ENCODE assay signal across 7 cellular contexts in the genomic region with DNA sequence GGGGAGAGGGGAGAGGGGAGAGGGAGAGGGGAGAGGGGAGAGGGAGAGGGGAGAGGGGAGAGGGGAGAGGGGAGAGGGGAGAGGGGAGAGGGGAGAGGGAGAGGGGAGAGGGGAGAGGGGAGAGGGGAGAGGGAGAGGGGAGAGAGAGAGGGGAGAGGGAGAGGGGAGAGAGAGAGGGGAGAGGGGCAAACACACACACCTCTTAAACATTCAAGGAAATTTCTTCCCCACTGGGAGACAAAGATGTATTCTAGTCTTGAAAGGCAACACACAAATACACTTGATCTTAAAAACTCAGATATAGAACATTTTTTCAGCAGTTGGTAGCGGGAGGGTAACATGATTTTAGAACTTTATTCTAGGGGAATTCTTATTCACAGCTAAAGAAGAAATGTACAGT. TPM values are rescaled to one million over a fixed set of nuclear protein-coding genes. Genes with fewer than 3 reads are reported as not detected.
DNase-seq lines count a peak whose midpoint lies in the region; ATAC-seq and TF ChIP-seq lines count a peak whose summit lies in the region.
"Not testable (repeated sequence)": the region's sequence is repeated elsewhere in the genome, so short reads cannot be mapped to it uniquely, and the experiment has no call there.

No MANE protein-coding gene starts in this region.

- H3K4me2 ChIP-seq in OCI-LY7 (ENCODE audit: low read length), result not testable (repeated sequence)

- POLR2A ChIA-PET in CD8-positive, alpha-beta memory T cell (lab: Charles Lee), result not testable (repeated sequence)
- POLR2A ChIA-PET in OCI-LY7 (lab: Charles Lee), result interaction anchor here (0.7 to 1.4 kb wide), 2 partner anchors 15 to 89 kb away, joined by 3 to 6 read pairs; no protein-coding TSS in a partner anchor
- POLR2A ChIA-PET in naive thymus-derived CD4-positive, alpha-beta T cell (lab: Charles Lee), result interaction anchor here (1.5 kb wide), 1 partner anchor 42 kb away, joined by 3 read pairs; no protein-coding TSS in a partner anchor

- H3K9me3 ChIP-seq in CD8-positive, alpha-beta memory T cell (ENCODE audit: low read length); OCI-LY7 (ENCODE audit: low read length); naive thymus-derived CD4-positive, alpha-beta T cell (ENCODE audit: control insufficient read depth in 2 of 3, low read length in 3 of 3): not testable (repeated sequence)

- peak overlapping the region in 5 of 7 donors; percentile 8 to 39 (median 22) for H3K4me3 Mint-ChIP-seq in CD8-positive, alpha-beta memory T cell
- not testable (repeated sequence) for H3K4me3 Mint-ChIP-seq in T-helper 2 cell treated with Interferon-gamma antibody and Interleukin-4, amounts not matched to agents 5 μg/mL and 100 μg/mL, for 36 hours; activated naive CD8-positive, alpha-beta T cell treated with anti-CD3 and anti-CD28 coated beads, Interleukin-2, amount 50 U/mL, for 24 hours; naive thymus-derived CD4-positive, alpha-beta T cell
- H3K4me3 Mint-ChIP-seq in activated T-cell treated with anti-CD3 and anti-CD28 coated beads, Interleukin-2, amount 50 U/mL, for 72 hours, result peak overlapping the region in 1 of 2 donors; percentile 44

- not testable (repeated sequence) for ATAC-seq in activated T-cell treated with anti-CD3 and anti-CD28 coated beads, Interleukin-2, amount 50 U/mL, for 72 hours (replicated peaks in 1 of 2); activated naive CD8-positive, alpha-beta T cell treated with anti-CD3 and anti-CD28 coated beads, Interleukin-2, amount 50 U/mL, for 24 hours; naive thymus-derived CD4-positive, alpha-beta T cell

- H3K4me1 ChIP-seq in CD8-positive, alpha-beta memory T cell (ENCODE audit: insufficient read depth, low read length), result peaks cover 72% of the 10 kb centered on the region
- H3K4me1 ChIP-seq in OCI-LY7 (ENCODE audit: insufficient read depth, low read length, poor library complexity, severe bottlenecking), result peaks cover 66% of the 10 kb centered on the region
- H3K4me1 ChIP-seq in naive thymus-derived CD4-positive, alpha-beta T cell (ENCODE audit: control insufficient read depth in 2 of 2, insufficient read depth in 2 of 2, low read length in 2 of 2), result peaks cover 57 to 73% of the 10 kb centered on the region in 2 donors

- not testable (repeated sequence) for H2AFZ ChIP-seq in OCI-LY7 (ENCODE audit: low read length)

- peaks cover 83 to 86% (median 86%) of the 10 kb centered on the region in 3 donors for H3K4me1 Mint-ChIP-seq in CD8-positive, alpha-beta memory T cell
- peaks cover 77% of the 10 kb centered on the region for H3K4me1 Mint-ChIP-seq in T-helper 2 cell treated with Interferon-gamma antibody and Interleukin-4, amounts not matched to agents 5 μg/mL and 100 μg/mL, for 36 hours (ENCODE audit: low read depth)
- peaks cover 84% of the 10 kb centered on the region for H3K4me1 Mint-ChIP-seq in activated T-cell treated with anti-CD3 and anti-CD28 coated beads, Interleukin-2, amount 50 U/mL, for 72 hours (ENCODE audit: low read depth)
- peaks cover 83% of the 10 kb centered on the region for H3K4me1 Mint-ChIP-seq in activated naive CD8-positive, alpha-beta T cell treated with anti-CD3 and anti-CD28 coated beads, Interleukin-2, amount 50 U/mL, for 24 hours
- H3K4me1 Mint-ChIP-seq in naive thymus-derived CD4-positive, alpha-beta T cell, result peaks cover 53 to 86% (median 83%) of the 10 kb centered on the region in 7 donors

- intact Hi-C loops in OCI-LY7 (cut with micrococcal nuclease; ENCODE audit: unreplicated experiment), result not testable (repeated sequence)
- intact Hi-C loops in naive thymus-derived CD4-positive, alpha-beta T cell (cut with micrococcal nuclease), result loop anchor here (2.0 to 10.0 kb wide), 2 partner anchors 15 to 179 kb away; no protein-coding TSS in a partner anchor

- not testable (repeated sequence) for H3K9me2 ChIP-seq in OCI-LY7 (ENCODE audit: insufficient read depth, low read length)

- not testable (repeated sequence) for H3K36me3 Mint-ChIP-seq in CD8-positive, alpha-beta memory T cell; activated T-cell treated with anti-CD3 and anti-CD28 coated beads, Interleukin-2, amount 50 U/mL, for 72 hours (ENCODE audit: insufficient read depth in 2 of 2); activated naive CD8-positive, alpha-beta T cell treated with anti-CD3 and anti-CD28 coated beads, Interleukin-2, amount 50 U/mL, for 24 hours (ENCODE audit: low read depth); naive thymus-derived CD4-positive, alpha-beta T cell
- peaks cover 11% of the 10 kb centered on the region for H3K36me3 Mint-ChIP-seq in T-helper 2 cell treated with Interferon-gamma antibody and Interleukin-4, amounts not matched to agents 5 μg/mL and 100 μg/mL, for 36 hours (ENCODE audit: low read depth)

- H3K27me3 ChIP-seq in CD8-positive, alpha-beta memory T cell (ENCODE audit: insufficient read depth, low read length, poor library complexity, severe bottlenecking); naive thymus-derived CD4-positive, alpha-beta T cell (ENCODE audit: control insufficient read depth in 2 of 2, insufficient read depth in 2 of 2, low read length in 2 of 2): not testable (repeated sequence)

- CTCF ChIA-PET in CD8-positive, alpha-beta memory T cell (lab: Charles Lee); OCI-LY7 (lab: Charles Lee; ENCODE audit: unreplicated experiment): not testable (repeated sequence)
- CTCF ChIA-PET in naive thymus-derived CD4-positive, alpha-beta T cell (lab: Charles Lee), result interaction anchor here (0.6 kb wide), 1 partner anchor 16 kb away, joined by 3 read pairs; no protein-coding TSS in a partner anchor

- not testable (repeated sequence) for H3K36me3 ChIP-seq in CD8-positive, alpha-beta memory T cell (ENCODE audit: insufficient read depth, low read length); OCI-LY7 (ENCODE audit: insufficient read depth, low read length); naive thymus-derived CD4-positive, alpha-beta T cell (ENCODE audit: control insufficient read depth in 2 of 3, insufficient read depth in 3 of 3, low read length in 3 of 3)

- not testable (repeated sequence) for DNase-seq in CD8-positive, alpha-beta memory T cell; OCI-LY7 (ENCODE audit: low spot score); T-helper 2 cell treated with Interferon-gamma antibody and Interleukin-4, amounts not matched to agents 5 μg/mL and 100 μg/mL, for 36 hours (ENCODE audit: low spot score); activated T-cell treated with anti-CD3 and anti-CD28 coated beads, Interleukin-2, amount 50 U/mL, for 72 hours; activated naive CD8-positive, alpha-beta T cell treated with anti-CD3 and anti-CD28 coated beads, Interleukin-2, amount 50 U/mL, for 24 hours; epithelial cell of prostate (ENCODE audit: low read depth, low spot score); naive thymus-derived CD4-positive, alpha-beta T cell

- H3K79me2 ChIP-seq in OCI-LY7 (ENCODE audit: insufficient read depth, low read depth, low read length), result peaks cover 75% of the 10 kb centered on the region

- not testable (repeated sequence) for H4K20me1 ChIP-seq in OCI-LY7 (ENCODE audit: insufficient read depth, low read length)

- not testable (repeated sequence) for TF ChIP-seq CTCF in OCI-LY7 (conservative IDR thresholded peaks at IDR 0.05; ENCODE audit: low read length)

- H3K27me3 Mint-ChIP-seq in CD8-positive, alpha-beta memory T cell; T-helper 2 cell treated with Interferon-gamma antibody and Interleukin-4, amounts not matched to agents 5 μg/mL and 100 μg/mL, for 36 hours (ENCODE audit: low read depth); activated T-cell treated with anti-CD3 and anti-CD28 coated beads, Interleukin-2, amount 50 U/mL, for 72 hours (ENCODE audit: low read depth); activated naive CD8-positive, alpha-beta T cell treated with anti-CD3 and anti-CD28 coated beads, Interleukin-2, amount 50 U/mL, for 24 hours; naive thymus-derived CD4-positive, alpha-beta T cell: not testable (repeated sequence)

- not testable (repeated sequence) for H3K27ac ChIP-seq in CD8-positive, alpha-beta memory T cell (ENCODE audit: low read depth, low read length); naive thymus-derived CD4-positive, alpha-beta T cell (ENCODE audit: low read depth, low read length)
- peak overlapping the region; percentile 99 for H3K27ac ChIP-seq in OCI-LY7 (ENCODE audit: low read depth, low read length, poor library complexity, severe bottlenecking)
- H3K27ac ChIP-seq in epithelial cell of prostate, result peak overlapping the region; percentile 35

- H3K4me3 ChIP-seq in CD8-positive, alpha-beta memory T cell (ENCODE audit: low read length); OCI-LY7 (ENCODE audit: low read depth, low read length, poor library complexity, severe bottlenecking); naive thymus-derived CD4-positive, alpha-beta T cell (ENCODE audit: low read length): not testable (repeated sequence)

- BruUV-seq in OCI-LY7 (replicated peaks; lab: Mats Ljungman, UMichigan), result not testable (repeated sequence)

- peak overlapping the region; percentile 9 to 93 (median 86) for H3K27ac Mint-ChIP-seq in CD8-positive, alpha-beta memory T cell
- peak overlapping the region; percentile 7 for H3K27ac Mint-ChIP-seq in T-helper 2 cell treated with Interferon-gamma antibody and Interleukin-4, amounts not matched to agents 5 μg/mL and 100 μg/mL, for 36 hours
- peak overlapping the region; percentile 76 for H3K27ac Mint-ChIP-seq in activated T-cell treated with anti-CD3 and anti-CD28 coated beads, Interleukin-2, amount 50 U/mL, for 72 hours
- peak overlapping the region; percentile 87 for H3K27ac Mint-ChIP-seq in activated naive CD8-positive, alpha-beta T cell treated with anti-CD3 and anti-CD28 coated beads, Interleukin-2, amount 50 U/mL, for 24 hours
- peak overlapping the region in 8 of 9 donors; percentile 40 to 87 (median 56) for H3K27ac Mint-ChIP-seq in naive thymus-derived CD4-positive, alpha-beta T cell

- not testable (repeated sequence) for H3K9me3 Mint-ChIP-seq in CD8-positive, alpha-beta memory T cell; T-helper 2 cell treated with Interferon-gamma antibody and Interleukin-4, amounts not matched to agents 5 μg/mL and 100 μg/mL, for 36 hours; activated T-cell treated with anti-CD3 and anti-CD28 coated beads, Interleukin-2, amount 50 U/mL, for 72 hours; activated naive CD8-positive, alpha-beta T cell treated with anti-CD3 and anti-CD28 coated beads, Interleukin-2, amount 50 U/mL, for 24 hours; naive thymus-derived CD4-positive, alpha-beta T cell

RNA-seq across cellular contexts. Expression of gene ELOVL5, which starts 42.5 kb away (rescaled TPM):
- 100 to 1,000 TPM; 117 to 124 TPM for total RNA-seq in CD8-positive, alpha-beta memory T cell
- 96.9 TPM for polyA plus RNA-seq in CD8-positive, alpha-beta memory T cell
- total RNA-seq in OCI-LY7 (2014; rRNA removed; shearing (Covaris generic)), result 65.4 and 66.8 TPM in 2 replicates
- total RNA-seq in OCI-LY7 (2022), result 97.1 and 107 TPM in 2 replicates
- total RNA-seq in activated T-cell treated with anti-CD3 and anti-CD28 coated beads, Interleukin-2, amount 50 U/mL, for 72 hours, result 100 to 1,000 TPM; 102 to 108 TPM
- 100 to 1,000 TPM in 1 of 5 experiments, 10 to 100 TPM in 4; 49.7 to 124 (median 71.3) TPM for total RNA-seq in naive thymus-derived CD4-positive, alpha-beta T cell
- polyA plus RNA-seq in naive thymus-derived CD4-positive, alpha-beta T cell, result 10 to 100 TPM; 40.9 to 52.5 TPM

Comparison
In these comparisons a context has a peak if more than half of its experiments do, and no peak if none do; other contexts are left out.
1. H3K27ac Mint-ChIP-seq: peak in every context shown above with its lines; median percentile 87 in activated naive CD8-positive, alpha-beta T cell treated with anti-CD3 and anti-CD28 coated beads, Interleukin-2, amount 50 U/mL, for 24 hours; 86 in CD8-positive, alpha-beta memory T cell; 76 in activated T-cell treated with anti-CD3 and anti-CD28 coated beads, Interleukin-2, amount 50 U/mL, for 72 hours; 56 in naive thymus-derived CD4-positive, alpha-beta T cell; 7 in T-helper 2 cell treated with Interferon-gamma antibody and Interleukin-4, amounts not matched to agents 5 μg/mL and 100 μg/mL, for 36 hours.